Comparison of ENCODE assay signal across 1 cellular context in genomic region chr12:124188561-124189405, GRCh38.
TF ChIP-seq lines count a peak whose summit lies in the region.

No MANE protein-coding gene starts in this region.

TF ChIP-seq in HepG2, 621 proteins besides CTCF, POLR2A, EP300 and RAD21 (continued from another document):
- TF ChIP-seq PRMT3 (CRISPR knock-in tag; IDR thresholded peaks at IDR 0.05; ENCODE audit: borderline replicate concordance, low read depth) (no peak), ZNF672 (CRISPR knock-in tag; IDR thresholded peaks at IDR 0.05) (no peak), ATF7 (IDR thresholded peaks at IDR 0.05) (no peak), ATF7 (CRISPR knock-in tag; IDR thresholded peaks at IDR 0.05) (no peak), KDM6A (CRISPR knock-in tag; IDR thresholded peaks at IDR 0.05; ENCODE audit: low read depth) (no peak), NR1H2 (CRISPR knock-in tag; IDR thresholded peaks at IDR 0.05; ENCODE audit: borderline replicate concordance, low read depth) (no peak), RFXANK (CRISPR knock-in tag; IDR thresholded peaks at IDR 0.05) (no peak), KLF9 (CRISPR knock-in tag; IDR thresholded peaks at IDR 0.05; ENCODE audit: low read depth) (no peak), GATAD2A (CRISPR knock-in tag; IDR thresholded peaks at IDR 0.05) (peak; percentile 40; the same call in 1 of the 2 replicates), FOXC1 (CRISPR knock-in tag; IDR thresholded peaks at IDR 0.05; ENCODE audit: borderline replicate concordance) (no peak), ZBTB42 (CRISPR knock-in tag; IDR thresholded peaks at IDR 0.05) (no peak), ZNF549 (CRISPR knock-in tag; IDR thresholded peaks at IDR 0.05) (no peak), ZNF562 (CRISPR knock-in tag; IDR thresholded peaks at IDR 0.05; ENCODE audit: borderline replicate concordance) (no peak), ZFAT (CRISPR knock-in tag; conservative IDR thresholded peaks at IDR 0.05) (no peak), RXRA (CRISPR knock-in tag; IDR thresholded peaks at IDR 0.05) (no peak), ZNF431 (CRISPR knock-in tag; IDR thresholded peaks at IDR 0.05; ENCODE audit: borderline replicate concordance, low read depth) (no peak), ZFP62 (CRISPR knock-in tag; IDR thresholded peaks at IDR 0.05) (no peak), FOXA3 (CRISPR knock-in tag; IDR thresholded peaks at IDR 0.05) (peak; percentile 7; the same call in 1 of the 2 replicates), ZNF20 (CRISPR knock-in tag; IDR thresholded peaks at IDR 0.05) (no peak), ZNF503 (CRISPR knock-in tag; IDR thresholded peaks at IDR 0.05) (0 out of 2 replicates have a peak, but pooled peaks have one; percentile 21), ZNF552 (CRISPR knock-in tag; IDR thresholded peaks at IDR 0.05; ENCODE audit: borderline replicate concordance) (no peak), ZNF670 (CRISPR knock-in tag; IDR thresholded peaks at IDR 0.05; ENCODE audit: borderline replicate concordance) (no peak), TBL1XR1 (IDR thresholded peaks at IDR 0.05; ENCODE audit: borderline replicate concordance, low read length, partially characterized antibody) (no peak), DNMT3B (CRISPR knock-in tag; conservative IDR thresholded peaks at IDR 0.05) (no peak), GLI4 (CRISPR knock-in tag; IDR thresholded peaks at IDR 0.05; ENCODE audit: borderline replicate concordance) (no peak), DR1 (CRISPR knock-in tag; IDR thresholded peaks at IDR 0.05) (no peak), KLF13 (CRISPR knock-in tag; IDR thresholded peaks at IDR 0.05) (no peak), JUND (CRISPR knock-in tag; IDR thresholded peaks at IDR 0.05) (peak; percentile 62; the same call in 1 of the 2 replicates), GPN1 (CRISPR knock-in tag; IDR thresholded peaks at IDR 0.05; ENCODE audit: borderline replicate concordance) (no peak), TBX2 (CRISPR knock-in tag; IDR thresholded peaks at IDR 0.05; ENCODE audit: borderline replicate concordance) (no peak), ZNF569 (CRISPR knock-in tag; IDR thresholded peaks at IDR 0.05; ENCODE audit: borderline replicate concordance) (no peak), FOSL1 (CRISPR knock-in tag; IDR thresholded peaks at IDR 0.05; ENCODE audit: borderline replicate concordance) (0 out of 2 replicates have a peak, but pooled peaks have one; percentile 48), ZNF138 (CRISPR knock-in tag; IDR thresholded peaks at IDR 0.05; ENCODE audit: low read depth) (no peak), KAT8 (CRISPR knock-in tag; IDR thresholded peaks at IDR 0.05) (no peak), SP5 (CRISPR knock-in tag; IDR thresholded peaks at IDR 0.05; ENCODE audit: borderline replicate concordance, low read depth) (no peak), ZNF101 (CRISPR knock-in tag; IDR thresholded peaks at IDR 0.05; ENCODE audit: borderline replicate concordance, low read depth) (no peak), PITX1 (CRISPR knock-in tag; IDR thresholded peaks at IDR 0.05) (no peak), NFYB (CRISPR knock-in tag; IDR thresholded peaks at IDR 0.05) (no peak), TEAD3 (CRISPR knock-in tag; optimal IDR thresholded peaks at IDR 0.05; ENCODE audit: borderline replicate concordance) (peak; percentile 81), ZNF33B (CRISPR knock-in tag; IDR thresholded peaks at IDR 0.05) (no peak), ZNF513 (CRISPR knock-in tag; conservative IDR thresholded peaks at IDR 0.05) (no peak), ZNF570 (CRISPR knock-in tag; IDR thresholded peaks at IDR 0.05; ENCODE audit: borderline replicate concordance) (no peak), TOE1 (CRISPR knock-in tag; IDR thresholded peaks at IDR 0.05) (no peak), U2AF1 (optimal IDR thresholded peaks at IDR 0.05; ENCODE audit: low read depth, low read length) (no peak), MZF1 (CRISPR knock-in tag; IDR thresholded peaks at IDR 0.05; ENCODE audit: borderline replicate concordance) (no peak), ZNF180 (CRISPR knock-in tag; IDR thresholded peaks at IDR 0.05; ENCODE audit: borderline replicate concordance, low read depth) (no peak), PHB2 (IDR thresholded peaks at IDR 0.05; ENCODE audit: partially characterized antibody) (no peak), CCAR2 (optimal IDR thresholded peaks at IDR 0.05; ENCODE audit: low read depth, low read length) (no peak), SKIL (CRISPR knock-in tag; IDR thresholded peaks at IDR 0.05; ENCODE audit: borderline replicate concordance) (no peak), ONECUT2 (CRISPR knock-in tag; IDR thresholded peaks at IDR 0.05) (peak; percentile 78), HNRNPUL1 (IDR thresholded peaks at IDR 0.05; ENCODE audit: low read depth, low read length) (no peak), ZNF460 (CRISPR knock-in tag; IDR thresholded peaks at IDR 0.05; ENCODE audit: borderline replicate concordance) (no peak), CBFB (CRISPR knock-in tag; IDR thresholded peaks at IDR 0.05) (no peak), RARA (CRISPR knock-in tag; IDR thresholded peaks at IDR 0.05) (peak; percentile 63; the same call in 1 of the 2 replicates), ZNF83 (CRISPR knock-in tag; IDR thresholded peaks at IDR 0.05; ENCODE audit: borderline replicate concordance) (no peak), TBX3 (IDR thresholded peaks at IDR 0.05; ENCODE audit: borderline replicate concordance) (peak; percentile 72; the same call in 1 of the 2 replicates), TCF12 (IDR thresholded peaks at IDR 0.05) (no peak), TCF12 (CRISPR knock-in tag; IDR thresholded peaks at IDR 0.05) (no peak), SATB2 (CRISPR knock-in tag; IDR thresholded peaks at IDR 0.05) (no peak)
- TF ChIP-seq, protein P1, sequence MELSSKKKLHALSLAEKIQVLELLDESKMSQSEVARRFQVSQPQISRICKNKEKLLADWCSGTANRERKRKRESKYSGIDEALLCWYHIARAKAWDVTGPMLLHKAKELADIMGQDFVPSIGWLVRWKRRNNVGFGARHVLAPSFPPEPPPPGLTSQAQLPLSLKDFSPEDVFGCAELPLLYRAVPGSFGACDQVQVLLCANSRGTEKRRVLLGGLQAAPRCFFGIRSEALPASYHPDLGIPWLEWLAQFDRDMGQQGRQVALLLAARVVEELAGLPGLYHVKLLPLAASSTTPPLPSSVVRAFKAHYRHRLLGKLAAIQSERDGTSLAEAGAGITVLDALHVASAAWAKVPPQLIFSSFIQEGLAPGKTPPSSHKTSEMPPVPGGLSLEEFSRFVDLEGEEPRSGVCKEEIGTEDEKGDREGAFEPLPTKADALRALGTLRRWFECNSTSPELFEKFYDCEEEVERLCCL (CRISPR knock-in tag; IDR thresholded peaks at IDR 0.05; ENCODE audit: borderline replicate concordance) = no peak
- TF ChIP-seq, protein P2, sequence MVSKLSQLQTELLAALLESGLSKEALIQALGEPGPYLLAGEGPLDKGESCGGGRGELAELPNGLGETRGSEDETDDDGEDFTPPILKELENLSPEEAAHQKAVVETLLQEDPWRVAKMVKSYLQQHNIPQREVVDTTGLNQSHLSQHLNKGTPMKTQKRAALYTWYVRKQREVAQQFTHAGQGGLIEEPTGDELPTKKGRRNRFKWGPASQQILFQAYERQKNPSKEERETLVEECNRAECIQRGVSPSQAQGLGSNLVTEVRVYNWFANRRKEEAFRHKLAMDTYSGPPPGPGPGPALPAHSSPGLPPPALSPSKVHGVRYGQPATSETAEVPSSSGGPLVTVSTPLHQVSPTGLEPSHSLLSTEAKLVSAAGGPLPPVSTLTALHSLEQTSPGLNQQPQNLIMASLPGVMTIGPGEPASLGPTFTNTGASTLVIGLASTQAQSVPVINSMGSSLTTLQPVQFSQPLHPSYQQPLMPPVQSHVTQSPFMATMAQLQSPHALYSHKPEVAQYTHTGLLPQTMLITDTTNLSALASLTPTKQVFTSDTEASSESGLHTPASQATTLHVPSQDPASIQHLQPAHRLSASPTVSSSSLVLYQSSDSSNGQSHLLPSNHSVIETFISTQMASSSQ (IDR thresholded peaks at IDR 0.05; ENCODE audit: low read depth) = no peak
- TF ChIP-seq, protein P2 (CRISPR knock-in tag; IDR thresholded peaks at IDR 0.05; ENCODE audit: borderline replicate concordance) = no peak
- TF ChIP-seq, protein P3, sequence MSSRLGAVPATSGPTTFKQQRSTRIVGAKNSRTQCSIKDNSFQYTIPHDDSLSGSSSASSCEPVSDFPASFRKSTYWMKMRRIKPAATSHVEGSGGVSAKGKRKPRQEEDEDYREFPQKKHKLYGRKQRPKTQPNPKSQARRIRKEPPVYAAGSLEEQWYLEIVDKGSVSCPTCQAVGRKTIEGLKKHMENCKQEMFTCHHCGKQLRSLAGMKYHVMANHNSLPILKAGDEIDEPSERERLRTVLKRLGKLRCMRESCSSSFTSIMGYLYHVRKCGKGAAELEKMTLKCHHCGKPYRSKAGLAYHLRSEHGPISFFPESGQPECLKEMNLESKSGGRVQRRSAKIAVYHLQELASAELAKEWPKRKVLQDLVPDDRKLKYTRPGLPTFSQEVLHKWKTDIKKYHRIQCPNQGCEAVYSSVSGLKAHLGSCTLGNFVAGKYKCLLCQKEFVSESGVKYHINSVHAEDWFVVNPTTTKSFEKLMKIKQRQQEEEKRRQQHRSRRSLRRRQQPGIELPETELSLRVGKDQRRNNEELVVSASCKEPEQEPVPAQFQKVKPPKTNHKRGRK (CRISPR knock-in tag; IDR thresholded peaks at IDR 0.05) = no peak
